8 cellular contexts compared by ENCODE assay signal in the genomic region with DNA sequence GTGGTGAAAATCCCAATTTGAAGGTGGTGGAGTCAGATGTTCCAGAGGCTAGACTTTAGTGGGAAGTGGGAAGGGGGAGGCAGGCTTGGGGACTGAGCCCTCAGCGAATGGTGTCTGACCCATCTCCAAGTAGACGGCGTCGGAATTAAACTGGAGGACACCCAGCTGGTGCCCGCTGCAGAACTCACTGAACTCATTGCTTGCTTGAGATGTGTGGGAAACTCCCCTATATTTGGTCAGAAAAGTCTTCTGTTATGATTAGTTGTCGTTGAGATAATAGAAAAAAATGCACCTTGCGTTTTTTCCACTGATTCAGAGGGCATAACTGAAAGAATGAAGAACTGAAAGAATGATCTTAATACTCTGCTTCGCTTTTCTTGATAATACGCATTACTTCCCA. TPM values are rescaled to one million over a fixed set of nuclear protein-coding genes. Genes with fewer than 3 reads are reported as not detected.
DNase-seq lines count a peak whose midpoint lies in the region; ATAC-seq, FAIRE-seq and TF ChIP-seq lines count a peak whose summit lies in the region.

No MANE protein-coding gene starts in this region.

- no peak for TF ChIP-seq CTCF in psoas muscle (IDR thresholded peaks at IDR 0.05)

- H3K27ac ChIP-seq in SK-N-MC, result no peak overlapping the region
- H3K27ac ChIP-seq in esophagus (ENCODE audit: low read depth in 2 of 2, low read length in 1 of 2), result peak overlapping the region; percentile 91 to 97
- peak overlapping the region; percentile 91 for H3K27ac ChIP-seq in psoas muscle

- H3K36me3 ChIP-seq in SK-N-MC (ENCODE audit: insufficient read depth, low read length) (peaks cover 41% of the 10 kb centered on the region), esophagus (ENCODE audit: control insufficient read depth in 2 of 2, insufficient read depth in 2 of 2, low read length in 1 of 2) (peaks cover 0 to 1% of the 10 kb centered on the region in 2 donors), psoas muscle (ENCODE audit: insufficient read depth in 1 of 2, low read depth in 1 of 2) (peaks cover 7 to 28% of the 10 kb centered on the region in 2 donors)

- H3K4me3 ChIP-seq in SK-N-MC (peak overlapping the region; percentile 100), esophagus (ENCODE audit: low read depth in 1 of 2, low read length in 2 of 2) (peak overlapping the region; percentile 74 to 80), psoas muscle (peak overlapping the region; percentile 80)

- peak; percentile 20 for DNase-seq in activated CD4-positive, alpha-beta T cell treated with anti-CD3 and anti-CD28 coated beads for 48 hours
- no peak for DNase-seq in activated CD4-positive, alpha-beta T cell treated with anti-CD3 and anti-CD28 coated beads for 1 hour
- DNase-seq in SK-N-MC (ENCODE audit: low read depth, low spot score) (no peak), psoas muscle (no peak), GM12892 (ENCODE audit: insufficient read length) (no peak)

- TF ChIP-seq POLR2A in GM12892 (IDR thresholded peaks at IDR 0.05; ENCODE audit: low read depth, low read length), result no peak

- FAIRE-seq in GM12892 (lab: Jason Lieb, UNC), result no peak

- intact Hi-C loops in psoas muscle (cut with DNase I), result loop anchor here (5.0 to 10.0 kb wide), 2 partner anchors 74 to 102 kb away; a partner anchor contains a TSS

- WGBS in esophagus, 2 donors, result 19 to 20% methylated on average over 9 of the region's 9 CpGs
- 8 to 9% (median 8%) methylated on average over 9 of the region's 9 CpGs for WGBS in psoas muscle, 3 donors

- H3K9me3 ChIP-seq in SK-N-MC (ENCODE audit: low read depth, low read length) (peaks cover 25% of the 10 kb centered on the region), esophagus (ENCODE audit: control insufficient read depth in 2 of 2, insufficient read depth in 1 of 2, low read depth in 1 of 2, low read length in 1 of 2) (peaks cover 3 to 6% of the 10 kb centered on the region in 2 donors), psoas muscle (peaks cover 73% of the 10 kb centered on the region)

- ATAC-seq in psoas muscle, result no peak
- ATAC-seq in HG03097 (IDR thresholded peaks at IDR 0.05; ENCODE audit: low FRiP score, unreplicated experiment), result no peak
- no peak for ATAC-seq in GM21447 (IDR thresholded peaks at IDR 0.05; ENCODE audit: unreplicated experiment)

- H3K4me1 ChIP-seq in esophagus (ENCODE audit: control insufficient read depth in 2 of 2, insufficient read depth in 2 of 2, low read length in 1 of 2) (peaks cover 3 to 6% of the 10 kb centered on the region in 2 donors), psoas muscle (peaks cover 5% of the 10 kb centered on the region)

- peak overlapping the region; percentile 98 for H3K9ac ChIP-seq in SK-N-MC (ENCODE audit: insufficient read length)

- H3K27me3 ChIP-seq in esophagus (ENCODE audit: control insufficient read depth in 1 of 2, insufficient read depth in 2 of 2, low read length in 2 of 2), result no peaks in the 10 kb centered on the region
- H3K27me3 ChIP-seq in psoas muscle (ENCODE audit: insufficient read depth in 3 of 3, low read length in 2 of 3), result no peaks in the 10 kb centered on the region

RNA-seq across cellular contexts. Expression of a gene that starts 0.9 kb away (rescaled TPM):
- under 1 TPM; 0.55 to 0.56 TPM for polyA plus RNA-seq in esophagus
- 1 to 10 TPM; 2.5 to 5.3 (median 3.1) TPM for total RNA-seq in psoas muscle
- polyA plus RNA-seq in psoas muscle, result 1 to 10 TPM; 2.3 to 8.7 (median 2.6) TPM
- 1.6 TPM for polyA plus RNA-seq in GM12892 (2012; ENCODE audit: missing spikeins)

RNA-seq across cellular contexts. Expression of a gene that starts 9.9 kb away (rescaled TPM):
- polyA plus RNA-seq in esophagus, result 1 to 10 TPM in 1 of 2 donors, under 1 TPM in 1; 0.86 to 1.1 TPM
- 1 to 10 TPM; 1.1 to 2.6 (median 1.3) TPM for total RNA-seq in psoas muscle
- polyA plus RNA-seq in psoas muscle, result 1 to 10 TPM; 1.1 to 2.4 (median 1.9) TPM
- polyA plus RNA-seq in GM12892 (2012; ENCODE audit: missing spikeins), result 0.45 TPM
